6 cellular contexts compared by ENCODE assay signal in genomic region chr4:986428-986948, GRCh38. TPM values are rescaled to one million over a fixed set of nuclear protein-coding genes. Genes with fewer than 3 reads are reported as not detected.
DNase-seq lines count a peak whose midpoint lies in the region; ATAC-seq, FAIRE-seq and TF ChIP-seq lines count a peak whose summit lies in the region.

No MANE protein-coding gene starts in this region.

- H3K9me3 ChIP-seq in neuronal stem cell (replicated peaks in 1 of 2; ENCODE audit: control insufficient read depth in 2 of 2, insufficient read depth in 1 of 2, low read depth in 1 of 2, low read length in 2 of 2): no peaks in the 10 kb centered on the region

- H3K36me3 ChIP-seq in bronchial epithelial cell (ENCODE audit: control insufficient read depth, insufficient read depth, low read length): peaks cover 5% of the 10 kb centered on the region
- H3K36me3 ChIP-seq in neuronal stem cell (replicated peaks in 1 of 2; ENCODE audit: control insufficient read depth in 2 of 2, insufficient read depth in 2 of 2, low read length in 2 of 2): peaks cover 0 to 1% of the 10 kb centered on the region in 2 donors

- peak overlapping the region; percentile 63 for H2BK5ac ChIP-seq in neuronal stem cell (ENCODE audit: low read length)

- no peak overlapping the region for H4K8ac ChIP-seq in neuronal stem cell (ENCODE audit: low read depth, low read length)

- peak overlapping the region; percentile 68 for H3K4me2 ChIP-seq in neuronal stem cell (ENCODE audit: insufficient read depth, low read length, poor library complexity, severe bottlenecking)

- no peak overlapping the region for H3K14ac ChIP-seq in neuronal stem cell (ENCODE audit: low read length)

- no peak overlapping the region for H4K91ac ChIP-seq in neuronal stem cell (ENCODE audit: low read depth, low read length, poor library complexity)

- TF ChIP-seq CTCF in C4-2B (conservative IDR thresholded peaks at IDR 0.05) (no peak), bronchial epithelial cell (IDR thresholded peaks at IDR 0.05; ENCODE audit: insufficient read depth, low read length, severe bottlenecking) (no peak)

- H2AFZ ChIP-seq in neuronal stem cell (ENCODE audit: low read length): peak overlapping the region; percentile 93

- H3K4me1 ChIP-seq in neuronal stem cell (ENCODE audit: control insufficient read depth in 2 of 2, insufficient read depth in 1 of 2, low read depth in 1 of 2, low read length in 2 of 2): peaks cover 3 to 7% of the 10 kb centered on the region in 2 donors

- H2BK120ac ChIP-seq in neuronal stem cell (ENCODE audit: low read depth, low read length): no peak overlapping the region

- H3K27me3 ChIP-seq in bronchial epithelial cell (ENCODE audit: control insufficient read depth, insufficient read depth, low read length) (no peaks in the 10 kb centered on the region), neuronal stem cell (ENCODE audit: control insufficient read depth in 3 of 3, insufficient read depth in 3 of 3, low read depth in 1 of 3, low read length in 3 of 3) (peaks cover 0 to 57% (median 4%) of the 10 kb centered on the region in 3 experiments)

- DNase-seq in bronchial epithelial cell (ENCODE audit: low read depth) (no peak), neuronal stem cell (ENCODE audit: low spot score) (peak; percentile 49), glomerular visceral epithelial cell (ENCODE audit: extremely low spot score) (no peak), SKM-1 (lab: John Stamatoyannopoulos, UW; ENCODE audit: unreplicated experiment) (no peak)

- H3K27ac ChIP-seq in C4-2B (peak overlapping the region; percentile 82), neuronal stem cell (replicated peaks; ENCODE audit: low read length) (no peak overlapping the region)

- no peak overlapping the region for H2BK15ac ChIP-seq in neuronal stem cell (ENCODE audit: low read length)

- WGBS in neuronal stem cell (ENCODE audit: extremely low coverage in 2 of 2, insufficient read length in 2 of 2, insufficient replicate concordance in 1 of 2), 2 donors: no CpG with 5 or more reads among the region's 20 CpGs

- H3K9ac ChIP-seq in neuronal stem cell (ENCODE audit: low read depth, low read length, poor library complexity): peak overlapping the region; percentile 71

- H3K79me1 ChIP-seq in neuronal stem cell (ENCODE audit: low read depth, low read length): peaks cover 8% of the 10 kb centered on the region

- H3K4ac ChIP-seq in neuronal stem cell (ENCODE audit: low read length): no peak overlapping the region

- H3K23ac ChIP-seq in neuronal stem cell (ENCODE audit: low read depth, low read length, poor library complexity): peak overlapping the region; percentile 91

- no peak overlapping the region for H2AK5ac ChIP-seq in neuronal stem cell (ENCODE audit: low read depth, low read length)

- H3K4me3 ChIP-seq in bronchial epithelial cell (ENCODE audit: low read depth, low read length): peak overlapping the region; percentile 59
- H3K4me3 ChIP-seq in neuronal stem cell (ENCODE audit: low read length in 2 of 2): peak overlapping the region; percentile 54 to 86

- FAIRE-seq in bronchial epithelial cell (lab: Jason Lieb, UNC): no peak

- peak overlapping the region; percentile 96 for H3K18ac ChIP-seq in neuronal stem cell (ENCODE audit: low read length)

- peak; percentile 23 for ATAC-seq in HG02763 (IDR thresholded peaks at IDR 0.05; ENCODE audit: unreplicated experiment)

- no peak overlapping the region for H2BK12ac ChIP-seq in neuronal stem cell (ENCODE audit: low read length)

RNA-seq across cellular contexts. Expression of gene IDUA, which starts 0.4 kb away (rescaled TPM):
- total RNA-seq in bronchial epithelial cell: 2.6 and 4.2 TPM in 2 replicates
- polyA plus RNA-seq in neuronal stem cell (2013, experiment 1 of 2): 6.9 TPM
- polyA plus RNA-seq in neuronal stem cell (2013, experiment 2 of 2): 5.7 TPM

RNA-seq across cellular contexts. Expression of gene SLC26A1, which starts 6.7 kb away (rescaled TPM):
- total RNA-seq in bronchial epithelial cell: under 0.01 and 0.13 TPM in 2 replicates
- 0.13 TPM for polyA plus RNA-seq in neuronal stem cell (2013, experiment 1 of 2)
- polyA plus RNA-seq in neuronal stem cell (2013, experiment 2 of 2): 0.15 TPM

RNA-seq across cellular contexts. Expression of gene DGKQ, which starts 13.1 kb away (rescaled TPM):
- 17.9 and 24.8 TPM in 2 replicates for total RNA-seq in bronchial epithelial cell
- polyA plus RNA-seq in neuronal stem cell (2013, experiment 1 of 2): 5.4 TPM
- 5.2 TPM for polyA plus RNA-seq in neuronal stem cell (2013, experiment 2 of 2)

RNA-seq across cellular contexts. Expression of gene FGFRL1, which starts 24.9 kb away (rescaled TPM):
- 14.2 and 14.7 TPM in 2 replicates for total RNA-seq in bronchial epithelial cell
- polyA plus RNA-seq in neuronal stem cell (2013, experiment 1 of 2): 67.8 TPM
- 66.3 TPM for polyA plus RNA-seq in neuronal stem cell (2013, experiment 2 of 2)

RNA-seq across cellular contexts. Expression of gene TMEM175, which starts 54.2 kb away (rescaled TPM):
- total RNA-seq in bronchial epithelial cell: 3.4 and 10.9 TPM in 2 replicates
- 8.0 TPM for polyA plus RNA-seq in neuronal stem cell (2013, experiment 1 of 2)
- 7.7 TPM for polyA plus RNA-seq in neuronal stem cell (2013, experiment 2 of 2)
